ENCODE assay signal across 29 cellular contexts in the genomic region with DNA sequence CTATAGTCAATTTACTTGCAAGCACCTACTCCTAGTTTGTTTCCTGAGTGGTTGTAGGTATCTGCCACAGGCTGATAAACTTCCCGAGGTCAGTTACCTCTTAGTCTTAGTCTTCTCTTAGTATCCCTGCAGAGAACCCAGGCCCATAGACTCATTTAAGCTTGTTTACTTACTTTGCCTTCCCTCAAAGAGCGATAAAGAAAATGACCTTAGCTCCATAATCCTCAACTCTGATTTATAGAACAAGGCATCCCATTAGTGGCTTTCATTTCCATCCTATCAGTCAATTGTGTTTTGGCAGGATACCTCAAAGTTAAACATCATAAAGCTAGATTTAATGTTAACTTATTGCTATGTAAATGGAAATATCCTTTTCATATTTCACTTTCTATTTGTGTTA.
DNase-seq lines count a peak whose midpoint lies in the region; ATAC-seq, FAIRE-seq and TF ChIP-seq lines count a peak whose summit lies in the region.
"Had no signal": no experiment of that assay in that cellular context is flagged by ENCODE, and none has a peak within 500 bp of the region (broad histone marks: within the 10 kb centered on the region; RNA-seq: fewer than 3 reads in every experiment).

No MANE protein-coding gene starts in this region.

- H3K4me1 ChIP-seq in K562 (replicated peaks in 1 of 2; ENCODE audit: control insufficient read depth in 2 of 2, insufficient read depth in 2 of 2, low read length in 2 of 2) (no peaks in the 10 kb centered on the region), pancreas (no peaks in the 10 kb centered on the region)
- H3K4me1 ChIP-seq: gastrocnemius medialis, neural progenitor cell, right lobe of liver had no signal

- TF ChIP-seq POLR2A in K562 (conservative IDR thresholded peaks at IDR 0.05), result no peak

- no peaks in the 10 kb centered on the region for H3K79me2 ChIP-seq in K562 (ENCODE audit: control insufficient read depth, insufficient read depth, low read length)

- no peaks in the 10 kb centered on the region for H4K20me1 ChIP-seq in K562 (replicated peaks; ENCODE audit: control insufficient read depth, insufficient read depth, low read length)
- H4K20me1 ChIP-seq: BLaER1 treated with 17β-estradiol and CSF1 and Interleukin-3, amounts not matched to agents 10 nM and 100 nM had no signal

- TF ChIP-seq EP300 in K562 (IDR thresholded peaks at IDR 0.05; ENCODE audit: low read length), result no peak

- no peaks in the 10 kb centered on the region for H3K9me1 ChIP-seq in K562 (ENCODE audit: control insufficient read depth, insufficient read depth, low read length)

- no peak overlapping the region for H2AFZ ChIP-seq in K562 (ENCODE audit: low read depth, low read length)
- H2AFZ ChIP-seq: neural progenitor cell had no signal

- in situ Hi-C loops in K562 (cut with MboI), result no loop called here

- no peak for TF ChIP-seq RAD21 in K562 (CRISPR knock-in tag; conservative IDR thresholded peaks at IDR 0.05 in 1 of 2, IDR thresholded peaks at IDR 0.05 in 1 of 2)

- no peak overlapping the region for H3K27ac ChIP-seq in K562 (ENCODE audit: extremely low read depth, low read depth, low read length)
- no peak overlapping the region for H3K27ac ChIP-seq in pancreas
- H3K27ac ChIP-seq: gastrocnemius medialis, neural progenitor cell, right lobe of liver had no signal

- 3% methylated on average over 2 of the region's 2 CpGs for WGBS in K562 (ENCODE audit: insufficient coverage, low coverage, missing lambda C conversion rate)
- 61 to 64% methylated on average over 2 of the region's 2 CpGs for WGBS in pancreas, 2 donors

- H3K36me3 ChIP-seq in K562 (ENCODE audit: control insufficient read depth, insufficient read depth, low read length) (no peaks in the 10 kb centered on the region), pancreas (no peaks in the 10 kb centered on the region)
- H3K36me3 ChIP-seq: BLaER1 treated with 17β-estradiol and CSF1 and Interleukin-3, amounts not matched to agents 10 nM and 100 nM; gastrocnemius medialis; neural progenitor cell; right lobe of liver had no signal

- H3K4me2 ChIP-seq in K562 (ENCODE audit: insufficient read depth, low read length), result no peak overlapping the region
- H3K4me2 ChIP-seq: neural progenitor cell had no signal

- H3K27me3 ChIP-seq in K562 (ENCODE audit: control insufficient read depth in 2 of 2, insufficient read depth in 2 of 2, low read length in 2 of 2), result no peaks in the 10 kb centered on the region
- no peaks in the 10 kb centered on the region for H3K27me3 ChIP-seq in pancreas
- H3K27me3 ChIP-seq: BLaER1 treated with 17β-estradiol and CSF1 and Interleukin-3, amounts not matched to agents 10 nM and 100 nM; gastrocnemius medialis; neural progenitor cell; right lobe of liver had no signal

- H3K4me3 ChIP-seq in K562, result no peak overlapping the region
- no peak overlapping the region for H3K4me3 ChIP-seq in pancreas
- H3K4me3 ChIP-seq: BLaER1 treated with 17β-estradiol and CSF1 and Interleukin-3, amounts not matched to agents 10 nM and 100 nM; gastrocnemius medialis; neural progenitor cell; right lobe of liver had no signal

- BruUV-seq in K562 (replicated peaks; lab: Mats Ljungman, UMichigan), result no TSS peak

- POLR2A ChIA-PET in HEK293T (lab: Yijun Ruan, JAX), result no interaction called here
- POLR2A ChIA-PET in K562 (lab: Yijun Ruan, JAX), result interaction anchor here (0.6 to 1.1 kb wide), 2 partner anchors 9 to 42 kb away, joined by 3 to 7 read pairs; no protein-coding TSS in a partner anchor

- peak; percentile 57 for ATAC-seq in K562
- ATAC-seq in pancreas, result no peak
- ATAC-seq in GM21576 (IDR thresholded peaks at IDR 0.05; ENCODE audit: unreplicated experiment), result no peak
- ATAC-seq: gastrocnemius medialis; Panc1; right lobe of liver; stimulated activated naive CD8-positive, alpha-beta T cell treated with anti-CD3 and anti-CD28 coated beads, Interleukin-15, amount 100 ng/mL, for 72 hours had no signal

- intact Hi-C loops in K562 (cut with micrococcal nuclease), result no loop called here
- intact Hi-C loops in pancreas (cut with DNase I), result no loop called here

- H3K9ac ChIP-seq in K562 (ENCODE audit: insufficient read depth in 1 of 2, low read depth in 2 of 2, low read length in 2 of 2), result no peak overlapping the region
- H3K9ac ChIP-seq: BLaER1 treated with 17β-estradiol and CSF1 and Interleukin-3, amounts not matched to agents 10 nM and 100 nM; neural progenitor cell had no signal

- CTCF ChIA-PET in HEK293T (lab: Yijun Ruan, JAX) (no interaction called here), K562 (lab: Yijun Ruan, JAX; ENCODE audit: low intra/inter-chr PET ratio) (no interaction called here)

- DNase-seq in HEK293T (ENCODE audit: extremely low spot score), result peak; percentile 38
- peak; percentile 96 for DNase-seq in NCI-H82 (lab: John Stamatoyannopoulos, UW)
- peak in 1 of 4 experiments; percentile 14 for DNase-seq in K562 (ENCODE audit: extremely low read depth in 1 of 4, low spot score in 3 of 4)
- DNase-seq in pancreas, result no peak
- DNase-seq in SW 1271 (lab: John Stamatoyannopoulos, UW), result no peak
- no peak for DNase-seq in amniotic stem cell (lab: John Stamatoyannopoulos, UW)
- DNase-seq: activated CD4-positive, alpha-beta memory T cell treated with anti-CD3 and anti-CD28 coated beads for 36 hours; activated CD4-positive, alpha-beta T cell treated with anti-CD3 and anti-CD28 coated beads for 1 hour; activated CD8-positive, alpha-beta memory T cell treated with anti-CD3 and anti-CD28 coated beads, Interleukin-2, amount 50 U/mL, for 48 hours; activated naive CD4-positive, alpha-beta T cell treated with anti-CD3 and anti-CD28 coated beads, Interleukin-2, amount 50 U/mL, for 16 hours; amygdala; DMS53; gastrocnemius medialis; H9; hippocampal formation; IMR-90; NCI-H1105 treated with DMSO at 0.1 percent for 48 hours; NCI-H187 treated with DMSO at 0.1 percent for 48 hours; NCI-H510A treated with DMSO at 0.1 percent for 48 hours; right lobe of liver; SHP77; stimulated activated CD8-positive, alpha-beta memory T cell treated with anti-CD3 and anti-CD28 coated beads, Interleukin-4, amount 100 ng/mL, for 48 hours; stimulated activated naive CD8-positive, alpha-beta T cell treated with anti-CD3 and anti-CD28 coated beads, Interleukin-15, amount 100 ng/mL, for 72 hours; T-helper 2 cell had no signal

- H3K9me3 ChIP-seq in K562 (replicated peaks; ENCODE audit: control insufficient read depth, insufficient read depth, low read depth, low read length), result no peaks in the 10 kb centered on the region
- no peaks in the 10 kb centered on the region for H3K9me3 ChIP-seq in pancreas
- H3K9me3 ChIP-seq: BLaER1 treated with 17β-estradiol and CSF1 and Interleukin-3, amounts not matched to agents 10 nM and 100 nM; gastrocnemius medialis; right lobe of liver had no signal

- FAIRE-seq in K562 (lab: Jason Lieb, UNC), result no peak
- FAIRE-seq in pancreas (lab: Jason Lieb, UNC), result peak; percentile 91
- FAIRE-seq: GM12892 had no signal

- TF ChIP-seq CTCF in K562 (IDR thresholded peaks at IDR 0.05 in 2 of 3, conservative IDR thresholded peaks at IDR 0.05 in 1 of 3; ENCODE audit: insufficient read depth in 2 of 3, low read depth in 1 of 3, low read length in 3 of 3), result no peak
- no peak for TF ChIP-seq CTCF in pancreas (IDR thresholded peaks at IDR 0.05)

TF ChIP-seq in HEK293T, 16 proteins besides CTCF, POLR2A, EP300 and RAD21:
- 0 out of 2 replicates have a peak, but pooled peaks have one; percentile 62 for TF ChIP-seq CTBP1 (IDR thresholded peaks at IDR 0.05; ENCODE audit: borderline replicate concordance)
- TF ChIP-seq ZNF384 (IDR thresholded peaks at IDR 0.05), result no peak
- TF ChIP-seq, protein P1, sequence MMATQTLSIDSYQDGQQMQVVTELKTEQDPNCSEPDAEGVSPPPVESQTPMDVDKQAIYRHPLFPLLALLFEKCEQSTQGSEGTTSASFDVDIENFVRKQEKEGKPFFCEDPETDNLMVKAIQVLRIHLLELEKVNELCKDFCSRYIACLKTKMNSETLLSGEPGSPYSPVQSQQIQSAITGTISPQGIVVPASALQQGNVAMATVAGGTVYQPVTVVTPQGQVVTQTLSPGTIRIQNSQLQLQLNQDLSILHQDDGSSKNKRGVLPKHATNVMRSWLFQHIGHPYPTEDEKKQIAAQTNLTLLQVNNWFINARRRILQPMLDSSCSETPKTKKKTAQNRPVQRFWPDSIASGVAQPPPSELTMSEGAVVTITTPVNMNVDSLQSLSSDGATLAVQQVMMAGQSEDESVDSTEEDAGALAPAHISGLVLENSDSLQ (IDR thresholded peaks at IDR 0.05), result peak; percentile 87
- peak; percentile 81 for TF ChIP-seq FOXA1 (IDR thresholded peaks at IDR 0.05)
- peak; percentile 62; the same call in 1 of the 2 replicates for TF ChIP-seq FOXK2 (IDR thresholded peaks at IDR 0.05)

Comparison
In these comparisons a context has a peak if more than half of its experiments do, and no peak if none do; other contexts are left out.
1. DNase-seq: peak in HEK293T (single experiment) and NCI-H82 (single experiment); none in pancreas (0 of 6), SW 1271 (0 of 2) and amniotic stem cell (single experiment).